Comparison of ENCODE assay signal across 23 cellular contexts in genomic region chr2:226698671-226699070, GRCh38.
"Had no signal": no experiment of that assay in that cellular context is flagged by ENCODE, and none has a peak within 500 bp of the region (broad histone marks: within the 10 kb centered on the region; RNA-seq: fewer than 3 reads in every experiment).

No MANE protein-coding gene starts in this region.

- ATAC-seq: activated CD4-positive, alpha-beta T cell treated with anti-CD3 and anti-CD28 coated beads for 36 hours; activated CD8-positive, alpha-beta memory T cell treated with anti-CD3 and anti-CD28 coated beads, Interleukin-2, amount 10 ng/mL, durations not matched to agents 7 days and 5 days; activated CD8-positive, alpha-beta T cell treated with anti-CD3 and anti-CD28 coated beads, Interleukin-2, amount 10 ng/mL, durations not matched to agents 7 days and 5 days; activated naive CD4-positive, alpha-beta T cell treated with anti-CD3 and anti-CD28 coated beads, Interleukin-2, amount 50 U/mL, for 72 hours had no signal

- H3K9me3 ChIP-seq: ascending aorta, breast epithelium had no signal

- H3K4me3 ChIP-seq: ascending aorta, breast epithelium, cardiac muscle cell, coronary artery, dorsolateral prefrontal cortex had no signal

- H3K36me3 ChIP-seq: ascending aorta, breast epithelium, cardiac muscle cell had no signal

- H3K27me3 ChIP-seq: ascending aorta, breast epithelium, cardiac muscle cell had no signal

- H3K4me1 ChIP-seq: ascending aorta, breast epithelium had no signal

- H3K27ac ChIP-seq: ascending aorta, breast epithelium, cardiac muscle cell, coronary artery, dorsolateral prefrontal cortex had no signal

- DNase-seq: activated CD4-positive, alpha-beta memory T cell treated with anti-CD3 and anti-CD28 coated beads for 36 hours; activated CD4-positive, alpha-beta T cell treated with anti-CD3 and anti-CD28 coated beads for 36 hours; activated CD4-positive, alpha-beta T cell treated with anti-CD3 and anti-CD28 coated beads, Interleukin-2, amount 10 ng/mL, durations not matched to agents 24 days and 14 days; activated CD4-positive, CD25-positive, alpha-beta regulatory T cell; activated CD4-positive, CD25-positive, alpha-beta regulatory T cell treated with anti-CD3 and anti-CD28 coated beads, Interleukin-2, amount 50 U/mL, for 72 hours; activated CD8-positive, alpha-beta memory T cell treated with anti-CD3 and anti-CD28 coated beads, Interleukin-2, amount 10 ng/mL, durations not matched to agents 7 days and 5 days; activated CD8-positive, alpha-beta memory T cell treated with anti-CD3 and anti-CD28 coated beads, Interleukin-2, amount 50 U/mL, for 4 hours; activated CD8-positive, alpha-beta T cell treated with anti-CD3 and anti-CD28 coated beads, Interleukin-2, amount 10 ng/mL, durations not matched to agents 7 days and 5 days; activated gamma-delta T cell; activated naive CD4-positive, alpha-beta T cell; activated naive CD4-positive, alpha-beta T cell treated with anti-CD3 and anti-CD28 coated beads, Interleukin-2, amount 10 ng/mL, durations not matched to agents 7 days and 5 days; activated naive CD8-positive, alpha-beta T cell treated with anti-CD3 and anti-CD28 coated beads, Interleukin-2, amount 10 ng/mL, durations not matched to agents 7 days and 5 days; activated T-cell treated with anti-CD3 and anti-CD28 coated beads, Interleukin-2, amount 50 U/mL, for 1 hour; activated T-cell treated with anti-CD3 and anti-CD28 coated beads, Interleukin-2, amount 50 U/mL, for 48 hours; effector memory CD4-positive, alpha-beta T cell; endodermal cell; T-helper 2 cell had no signal
